43 cellular contexts compared by ENCODE assay signal in the genomic region with DNA sequence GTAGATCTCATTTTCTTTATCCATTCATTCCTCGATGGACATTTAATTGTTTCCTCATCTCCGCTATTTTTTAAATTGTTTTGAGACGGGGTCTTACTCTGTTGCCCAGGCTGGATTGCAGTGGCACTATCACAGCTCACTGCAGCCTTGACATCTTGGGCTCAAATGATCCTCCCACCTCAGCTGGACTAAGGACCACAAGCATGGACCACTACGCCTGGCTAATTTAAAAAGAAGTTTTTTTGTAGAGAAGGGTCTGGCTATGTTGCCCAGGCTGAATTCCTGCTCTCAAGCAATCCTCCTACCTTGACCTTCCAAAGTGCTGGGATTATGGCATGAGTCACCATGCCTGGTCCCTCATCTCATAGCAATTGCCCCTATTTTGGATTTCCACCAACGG. TPM values are rescaled to one million over a fixed set of nuclear protein-coding genes. Genes with fewer than 3 reads are reported as not detected.
"Had no signal": no experiment of that assay in that cellular context is flagged by ENCODE, and none has a peak within 500 bp of the region (broad histone marks: within the 10 kb centered on the region; RNA-seq: fewer than 3 reads in every experiment).

No MANE protein-coding gene starts in this region.

- ATAC-seq: activated naive CD4-positive, alpha-beta T cell treated with anti-CD3 and anti-CD28 coated beads, Interleukin-2, amount 50 U/mL, for 72 hours; activated naive CD8-positive, alpha-beta T cell treated with anti-CD3 and anti-CD28 coated beads, Interleukin-2, amount 50 U/mL, for 24 hours; activated T-cell treated with anti-CD3 and anti-CD28 coated beads, Interleukin-2, amount 50 U/mL, for 4 hours; activated T-cell treated with anti-CD3 and anti-CD28 coated beads, Interleukin-2, amount 50 U/mL, for 72 hours; activated T-helper 17 cell treated with anti-CD3 and anti-CD28 coated beads, Interleukin-2, amount 50 U/mL, for 72 hours; body of pancreas had no signal

- H3K4me1 Mint-ChIP-seq: activated naive CD4-positive, alpha-beta T cell treated with anti-CD3 and anti-CD28 coated beads, Interleukin-2, amount 10 ng/mL, durations not matched to agents 7 days and 5 days; activated naive CD4-positive, alpha-beta T cell treated with anti-CD3 and anti-CD28 coated beads, Interleukin-2, amount 50 U/mL, for 24 hours; activated naive CD8-positive, alpha-beta T cell treated with anti-CD3 and anti-CD28 coated beads, Interleukin-2, amount 10 ng/mL, durations not matched to agents 7 days and 5 days; activated naive CD8-positive, alpha-beta T cell treated with anti-CD3 and anti-CD28 coated beads, Interleukin-2, amount 50 U/mL, for 24 hours; activated T-helper 17 cell treated with anti-CD3 and anti-CD28 coated beads, Interleukin-2, amount 50 U/mL, for 72 hours; central memory CD8-positive, alpha-beta T cell had no signal

- H3K36me3 ChIP-seq: adrenal gland, ascending aorta, brain microvascular endothelial cell, breast epithelium, cardiac muscle cell had no signal

- FAIRE-seq: astrocyte, bronchial epithelial cell had no signal

- H3K9me3 Mint-ChIP-seq: activated naive CD4-positive, alpha-beta T cell treated with anti-CD3 and anti-CD28 coated beads, Interleukin-2, amount 50 U/mL, for 24 hours had no signal

- H3K9me3 ChIP-seq: adrenal gland, ascending aorta, body of pancreas, breast epithelium had no signal

- H3K4me3 ChIP-seq: adrenal gland, ascending aorta, body of pancreas, breast epithelium, cardiac muscle cell had no signal

- H3K27ac ChIP-seq: adrenal gland, ascending aorta, body of pancreas, brain microvascular endothelial cell, breast epithelium, cardiac muscle cell had no signal

- H3K27me3 ChIP-seq: adrenal gland, ascending aorta, body of pancreas, brain microvascular endothelial cell, breast epithelium, cardiac muscle cell had no signal

- H3K36me3 Mint-ChIP-seq: activated naive CD4-positive, alpha-beta T cell treated with anti-CD3 and anti-CD28 coated beads, Interleukin-2, amount 10 ng/mL, durations not matched to agents 7 days and 5 days; activated naive CD8-positive, alpha-beta T cell; activated naive CD8-positive, alpha-beta T cell treated with anti-CD3 and anti-CD28 coated beads for 36 hours; activated naive CD8-positive, alpha-beta T cell treated with anti-CD3 and anti-CD28 coated beads, Interleukin-2, amount 10 ng/mL, durations not matched to agents 7 days and 5 days; brain had no signal

- H3K27ac Mint-ChIP-seq: activated naive CD4-positive, alpha-beta T cell treated with anti-CD3 and anti-CD28 coated beads for 36 hours; activated naive CD4-positive, alpha-beta T cell treated with anti-CD3 and anti-CD28 coated beads, Interleukin-2, amount 10 ng/mL, durations not matched to agents 7 days and 5 days; activated naive CD4-positive, alpha-beta T cell treated with anti-CD3 and anti-CD28 coated beads, Interleukin-2, amount 50 U/mL, for 24 hours; activated naive CD4-positive, alpha-beta T cell treated with anti-CD3 and anti-CD28 coated beads, Interleukin-2, amount 50 U/mL, for 72 hours; activated naive CD8-positive, alpha-beta T cell; activated naive CD8-positive, alpha-beta T cell treated with anti-CD3 and anti-CD28 coated beads for 36 hours; activated naive CD8-positive, alpha-beta T cell treated with anti-CD3 and anti-CD28 coated beads, Interleukin-2, amount 10 ng/mL, durations not matched to agents 7 days and 5 days; activated naive CD8-positive, alpha-beta T cell treated with anti-CD3 and anti-CD28 coated beads, Interleukin-2, amount 50 U/mL, for 24 hours; activated T-cell treated with anti-CD3 and anti-CD28 coated beads, Interleukin-2, amount 50 U/mL, for 24 hours; activated T-cell treated with anti-CD3 and anti-CD28 coated beads, Interleukin-2, amount 50 U/mL, for 72 hours; activated T-helper 1 cell treated with anti-CD3 and anti-CD28 coated beads, Interleukin-12 subunit alpha, Interleukin-12 subunit beta, Interleukin-2, Interleukin-4 antibody, amounts not matched to agents 30 ng/mL and 10 ng/mL and 1 ng/mL, durations not matched to agents 14 hours and 24 hours and 36 hours; activated T-helper 17 cell treated with anti-CD3 and anti-CD28 coated beads, Interleukin-2, amount 50 U/mL, for 72 hours; activated T-helper 2 cell treated with anti-CD3 and anti-CD28 coated beads, Interferon-gamma antibody, Interleukin-2, Interleukin-4, amounts not matched to agents 10 μg/mL and 5 μg/mL and 100 μg/mL, durations not matched to agents 14 hours and 24 hours and 36 hours; brain had no signal

- H3K4me1 ChIP-seq: ascending aorta, body of pancreas, breast epithelium had no signal

- H3K27me3 Mint-ChIP-seq: activated naive CD4-positive, alpha-beta T cell treated with anti-CD3 and anti-CD28 coated beads, Interleukin-2, amount 10 ng/mL, durations not matched to agents 7 days and 5 days; activated naive CD4-positive, alpha-beta T cell treated with anti-CD3 and anti-CD28 coated beads, Interleukin-2, amount 50 U/mL, for 24 hours; activated naive CD8-positive, alpha-beta T cell; activated naive CD8-positive, alpha-beta T cell treated with anti-CD3 and anti-CD28 coated beads for 36 hours; activated naive CD8-positive, alpha-beta T cell treated with anti-CD3 and anti-CD28 coated beads, Interleukin-2, amount 10 ng/mL, durations not matched to agents 7 days and 5 days; activated naive CD8-positive, alpha-beta T cell treated with anti-CD3 and anti-CD28 coated beads, Interleukin-2, amount 50 U/mL, for 24 hours; activated T-cell treated with anti-CD3 and anti-CD28 coated beads, Interleukin-2, amount 50 U/mL, for 24 hours; activated T-helper 17 cell treated with anti-CD3 and anti-CD28 coated beads, Interleukin-2, amount 50 U/mL, for 72 hours; brain; central memory CD8-positive, alpha-beta T cell had no signal

- H3K4me3 Mint-ChIP-seq: activated naive CD4-positive, alpha-beta T cell treated with anti-CD3 and anti-CD28 coated beads for 36 hours; activated naive CD4-positive, alpha-beta T cell treated with anti-CD3 and anti-CD28 coated beads, Interleukin-2, amount 10 ng/mL, durations not matched to agents 7 days and 5 days; activated naive CD4-positive, alpha-beta T cell treated with anti-CD3 and anti-CD28 coated beads, Interleukin-2, amount 50 U/mL, for 24 hours; activated naive CD8-positive, alpha-beta T cell; activated naive CD8-positive, alpha-beta T cell treated with anti-CD3 and anti-CD28 coated beads for 36 hours; activated naive CD8-positive, alpha-beta T cell treated with anti-CD3 and anti-CD28 coated beads, Interleukin-2, amount 10 ng/mL, durations not matched to agents 7 days and 5 days; activated naive CD8-positive, alpha-beta T cell treated with anti-CD3 and anti-CD28 coated beads, Interleukin-2, amount 50 U/mL, for 24 hours; activated T-cell treated with anti-CD3 and anti-CD28 coated beads, Interleukin-2, amount 50 U/mL, for 24 hours; activated T-cell treated with anti-CD3 and anti-CD28 coated beads, Interleukin-2, amount 50 U/mL, for 4 hours; activated T-cell treated with anti-CD3 and anti-CD28 coated beads, Interleukin-2, amount 50 U/mL, for 72 hours; activated T-helper 1 cell treated with anti-CD3 and anti-CD28 coated beads, Interleukin-12 subunit alpha, Interleukin-12 subunit beta, Interleukin-2, Interleukin-4 antibody, amounts not matched to agents 30 ng/mL and 10 ng/mL and 1 ng/mL, durations not matched to agents 14 hours and 24 hours and 36 hours; activated T-helper 17 cell treated with anti-CD3 and anti-CD28 coated beads, Interleukin-2, amount 50 U/mL, for 72 hours; brain; central memory CD8-positive, alpha-beta T cell had no signal

- DNase-seq: activated effector memory CD4-positive, alpha-beta T cell treated with anti-CD3 and anti-CD28 coated beads, Interleukin-2, amount 50 U/mL, for 16 hours; activated effector memory CD4-positive, alpha-beta T cell treated with Interleukin-2 at 50 U/mL for 16 hours; activated gamma-delta T cell; activated gamma-delta T cell treated with Interleukin-2 at 50 U/mL for 16 hours; activated naive CD4-positive, alpha-beta T cell; activated naive CD4-positive, alpha-beta T cell treated with anti-CD3 and anti-CD28 coated beads for 36 hours; activated naive CD4-positive, alpha-beta T cell treated with anti-CD3 and anti-CD28 coated beads, Interleukin-2, amount 10 ng/mL, durations not matched to agents 7 days and 5 days; activated naive CD4-positive, alpha-beta T cell treated with anti-CD3 and anti-CD28 coated beads, Interleukin-2, amount 50 U/mL, for 16 hours; activated naive CD4-positive, alpha-beta T cell treated with Interleukin-2 at 50 U/mL for 16 hours; activated naive CD8-positive, alpha-beta T cell treated with anti-CD3 and anti-CD28 coated beads for 36 hours; activated naive CD8-positive, alpha-beta T cell treated with anti-CD3 and anti-CD28 coated beads, Interleukin-2, amount 10 ng/mL, durations not matched to agents 7 days and 5 days; activated naive CD8-positive, alpha-beta T cell treated with anti-CD3 and anti-CD28 coated beads, Interleukin-2, amount 50 U/mL, for 24 hours; activated T-cell treated with anti-CD3 and anti-CD28 coated beads, Interleukin-2, amount 50 U/mL, for 24 hours; activated T-cell treated with anti-CD3 and anti-CD28 coated beads, Interleukin-2, amount 50 U/mL, for 4 hours; activated T-cell treated with anti-CD3 and anti-CD28 coated beads, Interleukin-2, amount 50 U/mL, for 48 hours; activated T-cell treated with anti-CD3 and anti-CD28 coated beads, Interleukin-2, amount 50 U/mL, for 72 hours; adrenal gland; amniotic stem cell; amygdala; anterior cingulate cortex; aorta; body of pancreas; brain microvascular endothelial cell; caudate nucleus; central memory CD4-positive, alpha-beta T cell; cerebellar nuclear complex had no signal

RNA-seq across cellular contexts. Expression of gene TRIML1, which starts 7.0 kb away (rescaled TPM):
- total RNA-seq: activated naive CD4-positive, alpha-beta T cell treated with anti-CD3 and anti-CD28 coated beads for 36 hours; activated naive CD4-positive, alpha-beta T cell treated with anti-CD3 and anti-CD28 coated beads, Interleukin-2, amount 50 U/mL, for 72 hours; activated naive CD8-positive, alpha-beta T cell treated with anti-CD3 and anti-CD28 coated beads for 36 hours; activated naive CD8-positive, alpha-beta T cell treated with anti-CD3 and anti-CD28 coated beads, Interleukin-2, amount 10 ng/mL, durations not matched to agents 7 days and 5 days; activated T-cell treated with anti-CD3 and anti-CD28 coated beads, Interleukin-2, amount 50 U/mL, for 4 hours; activated T-cell treated with anti-CD3 and anti-CD28 coated beads, Interleukin-2, amount 50 U/mL, for 72 hours; activated T-helper 1 cell treated with anti-CD3 and anti-CD28 coated beads, Interleukin-12 subunit alpha, Interleukin-12 subunit beta, Interleukin-2, Interleukin-4 antibody, amounts not matched to agents 30 ng/mL and 10 ng/mL and 1 ng/mL, durations not matched to agents 14 hours and 24 hours and 36 hours; activated T-helper 17 cell treated with anti-CD3 and anti-CD28 coated beads, Interleukin-2, amount 50 U/mL, for 72 hours; activated T-helper 2 cell treated with anti-CD3 and anti-CD28 coated beads, Interferon-gamma antibody, Interleukin-2, Interleukin-4, amounts not matched to agents 10 μg/mL and 5 μg/mL and 100 μg/mL, durations not matched to agents 14 hours and 24 hours and 36 hours; adrenal gland; aorta; ascending aorta; astrocyte; body of pancreas; breast epithelium; bronchial epithelial cell; cardiac muscle cell; cardiac septum; cerebellum; chondrocyte had no signal
- polyA plus RNA-seq: adipose tissue, adrenal gland, aorta, cardiac muscle cell had no signal

RNA-seq across cellular contexts. Expression of gene TRIML2, which starts 22.8 kb away (rescaled TPM):
- total RNA-seq: activated naive CD4-positive, alpha-beta T cell treated with anti-CD3 and anti-CD28 coated beads for 36 hours; activated naive CD4-positive, alpha-beta T cell treated with anti-CD3 and anti-CD28 coated beads, Interleukin-2, amount 50 U/mL, for 72 hours; activated naive CD8-positive, alpha-beta T cell treated with anti-CD3 and anti-CD28 coated beads for 36 hours; activated naive CD8-positive, alpha-beta T cell treated with anti-CD3 and anti-CD28 coated beads, Interleukin-2, amount 10 ng/mL, durations not matched to agents 7 days and 5 days; activated T-cell treated with anti-CD3 and anti-CD28 coated beads, Interleukin-2, amount 50 U/mL, for 72 hours; activated T-helper 1 cell treated with anti-CD3 and anti-CD28 coated beads, Interleukin-12 subunit alpha, Interleukin-12 subunit beta, Interleukin-2, Interleukin-4 antibody, amounts not matched to agents 30 ng/mL and 10 ng/mL and 1 ng/mL, durations not matched to agents 14 hours and 24 hours and 36 hours; activated T-helper 17 cell treated with anti-CD3 and anti-CD28 coated beads, Interleukin-2, amount 50 U/mL, for 72 hours; activated T-helper 2 cell treated with anti-CD3 and anti-CD28 coated beads, Interferon-gamma antibody, Interleukin-2, Interleukin-4, amounts not matched to agents 10 μg/mL and 5 μg/mL and 100 μg/mL, durations not matched to agents 14 hours and 24 hours and 36 hours; aorta; ascending aorta; body of pancreas; breast epithelium; bronchial epithelial cell; cardiac muscle cell; cardiac septum; cerebellum had no signal
- polyA plus RNA-seq: aorta, cardiac muscle cell had no signal
